In genomic region chr2:144358531-144358930, GRCh38 we compare ENCODE assay signal across 9 cellular contexts.
A peak's percentile ranks its signal among the peaks of the same experiment; 100 is the strongest.
DNase-seq lines count a peak whose midpoint lies in the region; ATAC-seq, FAIRE-seq and TF ChIP-seq lines count a peak whose summit lies in the region.
"Had no signal": no experiment of that assay in that cellular context is flagged by ENCODE, and none has a peak within 500 bp of the region (broad histone marks: within the 10 kb centered on the region; RNA-seq: fewer than 3 reads in every experiment).

No MANE protein-coding gene starts in this region.

- H3K4me1 Mint-ChIP-seq in activated CD8-positive, alpha-beta T cell treated with anti-CD3 and anti-CD28 coated beads for 36 hours (ENCODE audit: low read depth), result peaks cover 21% of the 10 kb centered on the region
- H3K4me1 Mint-ChIP-seq in activated CD8-positive, alpha-beta T cell treated with anti-CD3 and anti-CD28 coated beads, Interleukin-2, amount 10 ng/mL, durations not matched to agents 7 days and 5 days (ENCODE audit: low read depth), result peaks cover 3% of the 10 kb centered on the region
- peaks cover 53% of the 10 kb centered on the region for H3K4me1 Mint-ChIP-seq in activated naive CD8-positive, alpha-beta T cell treated with anti-CD3 and anti-CD28 coated beads, Interleukin-2, amount 50 U/mL, for 24 hours
- H3K4me1 Mint-ChIP-seq in type B pancreatic cell (ENCODE audit: unreplicated experiment), result peaks cover 14% of the 10 kb centered on the region

- H3K36me3 Mint-ChIP-seq in activated CD8-positive, alpha-beta T cell treated with anti-CD3 and anti-CD28 coated beads for 36 hours (ENCODE audit: low read depth), result no peaks in the 10 kb centered on the region
- H3K36me3 Mint-ChIP-seq in activated CD8-positive, alpha-beta T cell treated with anti-CD3 and anti-CD28 coated beads, Interleukin-2, amount 10 ng/mL, durations not matched to agents 7 days and 5 days (ENCODE audit: low read depth), result no peaks in the 10 kb centered on the region
- H3K36me3 Mint-ChIP-seq in activated naive CD8-positive, alpha-beta T cell treated with anti-CD3 and anti-CD28 coated beads, Interleukin-2, amount 50 U/mL, for 24 hours (ENCODE audit: low read depth), result no peaks in the 10 kb centered on the region
- H3K36me3 Mint-ChIP-seq in type B pancreatic cell, result no peaks in the 10 kb centered on the region

- POLR2A ChIA-PET in activated CD8-positive, alpha-beta T cell treated with anti-CD3 and anti-CD28 coated beads for 36 hours (lab: Charles Lee), result interaction anchor here (0.9 to 1.0 kb wide), 2 partner anchors 34 to 175 kb away, joined by 3 read pairs; no protein-coding TSS in a partner anchor
- POLR2A ChIA-PET in activated CD8-positive, alpha-beta T cell treated with anti-CD3 and anti-CD28 coated beads, Interleukin-2, amount 10 ng/mL, durations not matched to agents 7 days and 5 days (lab: Charles Lee), result no interaction called here

- H3K9ac ChIP-seq in subcutaneous abdominal adipose tissue (ENCODE audit: low read length in 5 of 5), result peak overlapping the region in 3 of 5 donors; percentile 49 to 80 (median 52)

- no peaks in the 10 kb centered on the region for H3K27me3 Mint-ChIP-seq in activated CD8-positive, alpha-beta T cell treated with anti-CD3 and anti-CD28 coated beads for 36 hours
- no peaks in the 10 kb centered on the region for H3K27me3 Mint-ChIP-seq in activated CD8-positive, alpha-beta T cell treated with anti-CD3 and anti-CD28 coated beads, Interleukin-2, amount 10 ng/mL, durations not matched to agents 7 days and 5 days (ENCODE audit: low read depth)
- H3K27me3 Mint-ChIP-seq in activated naive CD8-positive, alpha-beta T cell treated with anti-CD3 and anti-CD28 coated beads, Interleukin-2, amount 50 U/mL, for 24 hours, result no peaks in the 10 kb centered on the region
- peaks cover 3% of the 10 kb centered on the region for H3K27me3 Mint-ChIP-seq in type B pancreatic cell

- H3K36me3 ChIP-seq in subcutaneous abdominal adipose tissue (ENCODE audit: control insufficient read depth in 5 of 5, insufficient read depth in 5 of 5, low read length in 5 of 5) (no peaks in the 10 kb centered on the region), WERI-Rb-1 (no peaks in the 10 kb centered on the region)

- no peak for FAIRE-seq in HTR-8/SVneo (lab: Jason Lieb, UNC)

- intact Hi-C loops in activated CD8-positive, alpha-beta T cell treated with anti-CD3 and anti-CD28 coated beads for 36 hours (cut with micrococcal nuclease), result no loop called here

- TF ChIP-seq CTCF in activated CD8-positive, alpha-beta T cell treated with anti-CD3 and anti-CD28 coated beads for 36 hours (IDR thresholded peaks at IDR 0.05), result no peak
- TF ChIP-seq CTCF in WERI-Rb-1 (IDR thresholded peaks at IDR 0.05; ENCODE audit: low read depth, low read length), result no peak
- TF ChIP-seq CTCF in type B pancreatic cell (conservative IDR thresholded peaks at IDR 0.05), result no peak

- ATAC-seq in activated CD8-positive, alpha-beta T cell treated with anti-CD3 and anti-CD28 coated beads for 36 hours, result peak; percentile 2
- ATAC-seq in activated CD8-positive, alpha-beta T cell treated with anti-CD3 and anti-CD28 coated beads, Interleukin-2, amount 10 ng/mL, durations not matched to agents 7 days and 5 days, result no peak
- peak; percentile 9 for ATAC-seq in HG02885 (IDR thresholded peaks at IDR 0.05; ENCODE audit: poor library complexity, unreplicated experiment)
- peak; percentile 11 for ATAC-seq in activated naive CD8-positive, alpha-beta T cell treated with anti-CD3 and anti-CD28 coated beads, Interleukin-2, amount 50 U/mL, for 24 hours

- H3K9me3 ChIP-seq in subcutaneous abdominal adipose tissue (ENCODE audit: control insufficient read depth in 5 of 5, low read length in 5 of 5), result no peaks in the 10 kb centered on the region
- H3K9me3 ChIP-seq in WERI-Rb-1 (ENCODE audit: severe bottlenecking), result no peaks in the 10 kb centered on the region

- no peak for DNase-seq in activated CD8-positive, alpha-beta T cell treated with anti-CD3 and anti-CD28 coated beads for 36 hours
- no peak for DNase-seq in activated CD8-positive, alpha-beta T cell treated with anti-CD3 and anti-CD28 coated beads, Interleukin-2, amount 10 ng/mL, durations not matched to agents 7 days and 5 days
- DNase-seq in activated naive CD8-positive, alpha-beta T cell treated with anti-CD3 and anti-CD28 coated beads, Interleukin-2, amount 50 U/mL, for 24 hours, result no peak
- DNase-seq in WERI-Rb-1, result no peak
- DNase-seq in type B pancreatic cell (ENCODE audit: extremely low spot score, unreplicated experiment), result no peak
- no peak for DNase-seq in HTR-8/SVneo (ENCODE audit: insufficient read length, low spot score)
- DNase-seq: NCI-H187 had no signal

- peak overlapping the region; percentile 85 for H3K27ac ChIP-seq in subcutaneous abdominal adipose tissue (ENCODE audit: low read depth, low read length)
- no peak overlapping the region for H3K27ac ChIP-seq in WERI-Rb-1

- no peak overlapping the region for H3K4me3 Mint-ChIP-seq in activated CD8-positive, alpha-beta T cell treated with anti-CD3 and anti-CD28 coated beads for 36 hours
- no peak overlapping the region for H3K4me3 Mint-ChIP-seq in activated CD8-positive, alpha-beta T cell treated with anti-CD3 and anti-CD28 coated beads, Interleukin-2, amount 10 ng/mL, durations not matched to agents 7 days and 5 days
- peak overlapping the region; percentile 19 for H3K4me3 Mint-ChIP-seq in activated naive CD8-positive, alpha-beta T cell treated with anti-CD3 and anti-CD28 coated beads, Interleukin-2, amount 50 U/mL, for 24 hours
- no peak overlapping the region for H3K4me3 Mint-ChIP-seq in type B pancreatic cell

- peak overlapping the region; percentile 62 for H3K27ac Mint-ChIP-seq in activated CD8-positive, alpha-beta T cell treated with anti-CD3 and anti-CD28 coated beads for 36 hours
- no peak overlapping the region for H3K27ac Mint-ChIP-seq in activated CD8-positive, alpha-beta T cell treated with anti-CD3 and anti-CD28 coated beads, Interleukin-2, amount 10 ng/mL, durations not matched to agents 7 days and 5 days
- H3K27ac Mint-ChIP-seq in activated naive CD8-positive, alpha-beta T cell treated with anti-CD3 and anti-CD28 coated beads, Interleukin-2, amount 50 U/mL, for 24 hours, result peak overlapping the region; percentile 86
- H3K27ac Mint-ChIP-seq in type B pancreatic cell, result no peak overlapping the region

- peaks cover 0 to 32% (median 17%) of the 10 kb centered on the region in 5 donors for H3K4me1 ChIP-seq in subcutaneous abdominal adipose tissue (ENCODE audit: control insufficient read depth in 5 of 5, insufficient read depth in 5 of 5, low read length in 5 of 5)

- no peaks in the 10 kb centered on the region for H3K9me3 Mint-ChIP-seq in activated CD8-positive, alpha-beta T cell treated with anti-CD3 and anti-CD28 coated beads for 36 hours
- H3K9me3 Mint-ChIP-seq in activated CD8-positive, alpha-beta T cell treated with anti-CD3 and anti-CD28 coated beads, Interleukin-2, amount 10 ng/mL, durations not matched to agents 7 days and 5 days (ENCODE audit: insufficient read depth), result no peaks in the 10 kb centered on the region
- no peaks in the 10 kb centered on the region for H3K9me3 Mint-ChIP-seq in activated naive CD8-positive, alpha-beta T cell treated with anti-CD3 and anti-CD28 coated beads, Interleukin-2, amount 50 U/mL, for 24 hours
- H3K9me3 Mint-ChIP-seq in type B pancreatic cell, result no peaks in the 10 kb centered on the region

- CTCF ChIA-PET in activated CD8-positive, alpha-beta T cell treated with anti-CD3 and anti-CD28 coated beads for 36 hours (lab: Charles Lee), result interaction anchor here (1.2 kb wide), 1 partner anchor 25 kb away, joined by 3 read pairs; no protein-coding TSS in a partner anchor
- CTCF ChIA-PET in activated CD8-positive, alpha-beta T cell treated with anti-CD3 and anti-CD28 coated beads, Interleukin-2, amount 10 ng/mL, durations not matched to agents 7 days and 5 days (lab: Charles Lee), result no interaction called here

- no peaks in the 10 kb centered on the region for H3K27me3 ChIP-seq in subcutaneous abdominal adipose tissue (ENCODE audit: control insufficient read depth in 5 of 5, insufficient read depth in 4 of 5, low read length in 5 of 5)
- no peaks in the 10 kb centered on the region for H3K27me3 ChIP-seq in WERI-Rb-1 (ENCODE audit: insufficient read depth, low read depth, severe bottlenecking)

- H3K4me3 ChIP-seq in subcutaneous abdominal adipose tissue (ENCODE audit: low read depth in 1 of 5, low read length in 5 of 5) (no peak overlapping the region), WERI-Rb-1 (ENCODE audit: low read depth, low read length) (no peak overlapping the region)

Comparison
In these comparisons a context has a peak if more than half of its experiments do, and no peak if none do; other contexts are left out.
1. H3K27ac Mint-ChIP-seq: peak in activated CD8-positive, alpha-beta T cell treated with anti-CD3 and anti-CD28 coated beads for 36 hours (single experiment) and activated naive CD8-positive, alpha-beta T cell treated with anti-CD3 and anti-CD28 coated beads, Interleukin-2, amount 50 U/mL, for 24 hours (single experiment); none in activated CD8-positive, alpha-beta T cell treated with anti-CD3 and anti-CD28 coated beads, Interleukin-2, amount 10 ng/mL, durations not matched to agents 7 days and 5 days (single experiment) and type B pancreatic cell (single experiment).